In genomic region chr2:186466743-186467142, GRCh38 we compare ENCODE assay signal across 2 cellular contexts.
TF ChIP-seq lines count a peak whose summit lies in the region.

No MANE protein-coding gene starts in this region.

TF ChIP-seq in HepG2, 621 proteins besides CTCF, POLR2A, EP300 and RAD21:
- TF ChIP-seq ATF7-NPFF (CRISPR knock-in tag; IDR thresholded peaks at IDR 0.05; ENCODE audit: low read depth) = no peak
- no peak for TF ChIP-seq ZNF614 (CRISPR knock-in tag; IDR thresholded peaks at IDR 0.05; ENCODE audit: borderline replicate concordance)
- no peak for TF ChIP-seq MYC (CRISPR knock-in tag; IDR thresholded peaks at IDR 0.05; ENCODE audit: borderline replicate concordance)
- no peak for TF ChIP-seq THAP11 (CRISPR knock-in tag; IDR thresholded peaks at IDR 0.05)
- no peak for TF ChIP-seq SIN3B (IDR thresholded peaks at IDR 0.05; ENCODE audit: low read length)
- no peak for TF ChIP-seq ZFP90 (CRISPR knock-in tag; IDR thresholded peaks at IDR 0.05; ENCODE audit: borderline replicate concordance)
- no peak for TF ChIP-seq DR1 (CRISPR knock-in tag; IDR thresholded peaks at IDR 0.05)
- no peak for TF ChIP-seq ZNF782 (CRISPR knock-in tag; IDR thresholded peaks at IDR 0.05; ENCODE audit: borderline replicate concordance)
- peak; percentile 97 for TF ChIP-seq ZNF12 (CRISPR knock-in tag; IDR thresholded peaks at IDR 0.05)
- TF ChIP-seq, protein P1, sequence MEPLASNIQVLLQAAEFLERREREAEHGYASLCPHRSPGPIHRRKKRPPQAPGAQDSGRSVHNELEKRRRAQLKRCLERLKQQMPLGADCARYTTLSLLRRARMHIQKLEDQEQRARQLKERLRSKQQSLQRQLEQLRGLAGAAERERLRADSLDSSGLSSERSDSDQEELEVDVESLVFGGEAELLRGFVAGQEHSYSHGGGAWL (CRISPR knock-in tag; IDR thresholded peaks at IDR 0.05) = no peak
- no peak for TF ChIP-seq GATAD1 (CRISPR knock-in tag; IDR thresholded peaks at IDR 0.05)
- TF ChIP-seq NFKB2 (CRISPR knock-in tag; IDR thresholded peaks at IDR 0.05; ENCODE audit: borderline replicate concordance) = no peak
- TF ChIP-seq THRA (CRISPR knock-in tag; IDR thresholded peaks at IDR 0.05; ENCODE audit: borderline replicate concordance) = no peak
- no peak for TF ChIP-seq SRSF1 (optimal IDR thresholded peaks at IDR 0.05; ENCODE audit: low read depth, low read length)
- TF ChIP-seq, protein P2, sequence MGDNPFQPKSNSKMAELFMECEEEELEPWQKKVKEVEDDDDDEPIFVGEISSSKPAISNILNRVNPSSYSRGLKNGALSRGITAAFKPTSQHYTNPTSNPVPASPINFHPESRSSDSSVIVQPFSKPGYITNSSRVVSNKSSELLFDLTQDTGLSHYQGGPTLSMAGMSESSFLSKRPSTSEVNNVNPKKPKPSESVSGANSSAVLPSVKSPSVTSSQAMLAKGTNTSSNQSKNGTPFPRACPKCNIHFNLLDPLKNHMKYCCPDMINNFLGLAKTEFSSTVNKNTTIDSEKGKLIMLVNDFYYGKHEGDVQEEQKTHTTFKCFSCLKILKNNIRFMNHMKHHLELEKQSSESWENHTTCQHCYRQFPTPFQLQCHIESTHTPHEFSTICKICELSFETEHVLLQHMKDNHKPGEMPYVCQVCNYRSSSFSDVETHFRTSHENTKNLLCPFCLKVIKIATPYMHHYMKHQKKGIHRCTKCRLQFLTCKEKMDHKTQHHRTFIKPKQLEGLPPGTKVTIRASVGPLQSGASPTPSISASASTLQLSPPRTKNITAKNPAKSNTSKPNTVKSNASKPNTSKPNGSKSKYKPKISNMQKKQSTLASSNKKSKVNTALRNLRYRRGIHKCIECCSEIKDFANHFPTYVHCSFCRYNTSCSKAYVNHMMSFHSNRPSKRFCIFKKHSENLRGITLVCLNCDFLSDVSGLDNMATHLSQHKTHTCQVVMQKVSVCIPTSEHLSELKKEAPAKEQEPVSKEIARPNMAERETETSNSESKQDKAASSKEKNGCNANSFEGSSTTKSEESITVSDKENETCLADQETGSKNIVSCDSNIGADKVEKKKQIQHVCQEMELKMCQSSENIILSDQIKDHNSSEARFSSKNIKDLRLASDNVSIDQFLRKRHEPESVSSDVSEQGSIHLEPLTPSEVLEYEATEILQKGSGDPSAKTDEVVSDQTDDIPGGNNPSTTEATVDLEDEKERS (CRISPR knock-in tag; IDR thresholded peaks at IDR 0.05) = 0 out of 2 replicates have a peak, but pooled peaks have one; percentile 42
- TF ChIP-seq ZNF564 (CRISPR knock-in tag; IDR thresholded peaks at IDR 0.05) = peak; percentile 97
- no peak for TF ChIP-seq ZNF496 (CRISPR knock-in tag; IDR thresholded peaks at IDR 0.05; ENCODE audit: insufficient replicate concordance)
- TF ChIP-seq ZC3H13 (CRISPR knock-in tag; IDR thresholded peaks at IDR 0.05) = no peak
- TF ChIP-seq TBP (CRISPR knock-in tag; IDR thresholded peaks at IDR 0.05) = no peak
- no peak for TF ChIP-seq GABPA (IDR thresholded peaks at IDR 0.05; ENCODE audit: low read depth, low read length)
- no peak for TF ChIP-seq GABPA (CRISPR knock-in tag; IDR thresholded peaks at IDR 0.05; ENCODE audit: low read depth)
- TF ChIP-seq NAIF1 (CRISPR knock-in tag; IDR thresholded peaks at IDR 0.05; ENCODE audit: borderline replicate concordance) = no peak

TF ChIP-seq in K562, 482 proteins besides CTCF, POLR2A, EP300 and RAD21:
- no peak for TF ChIP-seq MAFK (IDR thresholded peaks at IDR 0.05; ENCODE audit: low read length)
- TF ChIP-seq RCOR1 (IDR thresholded peaks at IDR 0.05; ENCODE audit: borderline replicate concordance in 1 of 2, low read depth in 2 of 2, low read length in 2 of 2) = no peak
- TF ChIP-seq ZBTB8A (IDR thresholded peaks at IDR 0.05; ENCODE audit: partially characterized antibody) = no peak
- TF ChIP-seq TAF7 (tag; IDR thresholded peaks at IDR 0.05) = no peak
- no peak for TF ChIP-seq PHB (CRISPR knock-in tag; IDR thresholded peaks at IDR 0.05)
- peak; percentile 51; the same call in 1 of the 2 replicates for TF ChIP-seq ZNF12 (CRISPR knock-in tag; IDR thresholded peaks at IDR 0.05)
